ENCODE assay signal across 22 cellular contexts in the genomic region with DNA sequence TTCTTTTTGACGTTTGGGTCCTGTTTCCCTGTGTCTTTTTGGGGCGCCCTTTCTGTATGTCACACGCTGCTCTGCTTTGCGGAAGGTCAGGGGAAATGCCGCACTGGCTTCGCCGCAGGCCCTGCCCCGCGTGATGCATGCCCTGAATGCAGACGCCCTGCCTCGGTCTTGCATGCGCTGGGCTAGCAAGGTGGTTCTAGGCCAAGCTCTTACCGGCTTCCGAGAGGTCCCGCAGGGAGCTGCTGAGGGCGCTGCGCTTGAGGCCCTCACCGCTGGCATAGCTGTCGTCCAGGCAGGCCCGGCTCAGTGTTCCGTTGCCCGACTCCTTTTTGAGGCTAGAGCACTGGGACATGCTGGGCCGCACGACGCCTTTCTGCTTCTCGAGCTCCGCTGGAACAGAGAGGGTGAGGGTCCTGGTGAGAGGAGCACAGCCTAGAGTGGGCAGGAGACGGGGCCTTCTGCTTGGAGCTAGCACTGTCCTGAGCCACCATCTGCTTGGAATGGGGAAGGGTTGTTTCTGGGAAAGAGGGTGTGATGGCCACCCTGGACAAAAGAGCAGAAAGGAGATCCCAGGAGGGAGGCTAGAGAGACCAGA.
"Had no signal": no experiment of that assay in that cellular context is flagged by ENCODE, and none has a peak within 500 bp of the region (broad histone marks: within the 10 kb centered on the region; RNA-seq: fewer than 3 reads in every experiment).

No MANE protein-coding gene starts in this region.

- H3K9me3 ChIP-seq: esophagus muscularis mucosa, suprapubic skin, tibial nerve had no signal

- H3K27me3 Mint-ChIP-seq: activated naive CD4-positive, alpha-beta T cell treated with anti-CD3 and anti-CD28 coated beads, Interleukin-2, amount 10 ng/mL, durations not matched to agents 7 days and 5 days; brain; stimulated activated naive CD8-positive, alpha-beta T cell treated with anti-CD3 and anti-CD28 coated beads, Interleukin-15, amount 100 ng/mL, for 72 hours had no signal

- H3K9me3 Mint-ChIP-seq: activated naive CD4-positive, alpha-beta T cell treated with anti-CD3 and anti-CD28 coated beads, Interleukin-2, amount 10 ng/mL, durations not matched to agents 7 days and 5 days; brain; neural progenitor cell; stimulated activated naive CD8-positive, alpha-beta T cell treated with anti-CD3 and anti-CD28 coated beads, Interleukin-15, amount 100 ng/mL, for 72 hours; T-helper 2 cell treated with Interferon-gamma antibody and Interleukin-4, amounts not matched to agents 5 μg/mL and 100 μg/mL, for 36 hours had no signal

- FAIRE-seq: frontal cortex, islet of Langerhans had no signal

- H2AFZ ChIP-seq: neural progenitor cell had no signal

- H3K4me1 Mint-ChIP-seq: activated naive CD4-positive, alpha-beta T cell treated with anti-CD3 and anti-CD28 coated beads, Interleukin-2, amount 10 ng/mL, durations not matched to agents 7 days and 5 days; brain; neural progenitor cell; stimulated activated naive CD8-positive, alpha-beta T cell treated with anti-CD3 and anti-CD28 coated beads, Interleukin-15, amount 100 ng/mL, for 72 hours had no signal

- H3K4me3 Mint-ChIP-seq: activated CD8-positive, alpha-beta T cell treated with anti-CD3 and anti-CD28 coated beads, Interleukin-2, amount 10 ng/mL, durations not matched to agents 7 days and 5 days; activated naive CD4-positive, alpha-beta T cell treated with anti-CD3 and anti-CD28 coated beads, Interleukin-2, amount 10 ng/mL, durations not matched to agents 7 days and 5 days; brain; neural progenitor cell; stimulated activated naive CD8-positive, alpha-beta T cell treated with anti-CD3 and anti-CD28 coated beads, Interleukin-15, amount 100 ng/mL, for 72 hours; T-helper 2 cell treated with Interferon-gamma antibody and Interleukin-4, amounts not matched to agents 5 μg/mL and 100 μg/mL, for 36 hours had no signal

- H3K9ac ChIP-seq: neural progenitor cell had no signal

- H3K27me3 ChIP-seq: esophagus muscularis mucosa, neural progenitor cell, suprapubic skin, tibial nerve had no signal

- H3K27ac ChIP-seq: esophagus muscularis mucosa, neural progenitor cell, suprapubic skin, tibial nerve, VCaP had no signal

- DNase-seq: activated CD4-positive, alpha-beta T cell treated with anti-CD3 and anti-CD28 coated beads, Interleukin-2, amount 50 U/mL, for 1 hour; activated CD4-positive, CD25-positive, alpha-beta regulatory T cell treated with anti-CD3 and anti-CD28 coated beads, Interleukin-2, amount 50 U/mL, for 72 hours; activated CD8-positive, alpha-beta T cell treated with anti-CD3 and anti-CD28 coated beads, Interleukin-2, amount 10 ng/mL, durations not matched to agents 7 days and 5 days; activated naive CD4-positive, alpha-beta T cell treated with anti-CD3 and anti-CD28 coated beads, Interleukin-2, amount 10 ng/mL, durations not matched to agents 7 days and 5 days; activated T-cell treated with anti-CD3 and anti-CD28 coated beads, Interleukin-2, amount 50 U/mL, for 1 hour; aorta; dermis blood vessel endothelial cell; effector memory CD4-positive, alpha-beta T cell; left ventricle myocardium superior; mammary epithelial cell; stimulated activated CD4-positive, alpha-beta T cell treated with anti-CD3 and anti-CD28 coated beads, Interleukin-4, amount 100 ng/mL, for 24 hours; stimulated activated naive CD8-positive, alpha-beta T cell treated with anti-CD3 and anti-CD28 coated beads, Interleukin-15, amount 100 ng/mL, for 72 hours had no signal

- H3K27ac Mint-ChIP-seq: activated CD8-positive, alpha-beta T cell treated with anti-CD3 and anti-CD28 coated beads, Interleukin-2, amount 10 ng/mL, durations not matched to agents 7 days and 5 days; activated naive CD4-positive, alpha-beta T cell treated with anti-CD3 and anti-CD28 coated beads, Interleukin-2, amount 10 ng/mL, durations not matched to agents 7 days and 5 days; neural progenitor cell; T-helper 2 cell treated with Interferon-gamma antibody and Interleukin-4, amounts not matched to agents 5 μg/mL and 100 μg/mL, for 36 hours had no signal

- ATAC-seq: activated CD8-positive, alpha-beta T cell treated with anti-CD3 and anti-CD28 coated beads, Interleukin-2, amount 10 ng/mL, durations not matched to agents 7 days and 5 days; left ventricle myocardium superior; SK-N-SH treated with all-trans-retinoic acid at 6 μM for 48 hours; stimulated activated naive CD8-positive, alpha-beta T cell treated with anti-CD3 and anti-CD28 coated beads, Interleukin-15, amount 100 ng/mL, for 72 hours had no signal

- H3K36me3 ChIP-seq: neural progenitor cell had no signal

- H3K4me1 ChIP-seq: neural progenitor cell, suprapubic skin had no signal

- H3K4me3 ChIP-seq: esophagus muscularis mucosa, neural progenitor cell, suprapubic skin, tibial nerve had no signal

- H3K4me2 ChIP-seq: neural progenitor cell had no signal
